In genomic region chr6:26094036-26094435, GRCh38 we compare ENCODE assay signal across 30 cellular contexts.
"Had no signal": no experiment of that assay in that cellular context is flagged by ENCODE, and none has a peak within 500 bp of the region (broad histone marks: within the 10 kb centered on the region; RNA-seq: fewer than 3 reads in every experiment).

No MANE protein-coding gene starts in this region.

- H3K4me3 ChIP-seq: adrenal gland, body of pancreas, breast epithelium had no signal

- H3K4me1 Mint-ChIP-seq: activated T-helper 17 cell treated with anti-CD3 and anti-CD28 coated beads, Interleukin-2, amount 50 U/mL, for 72 hours had no signal

- H3K36me3 ChIP-seq: adrenal gland, breast epithelium had no signal

- H3K9ac ChIP-seq: KMS-11 had no signal

- H3K27me3 ChIP-seq: adrenal gland, body of pancreas, breast epithelium had no signal

- H3K27ac Mint-ChIP-seq: activated B cell treated with CpG ODN at 0.5 μM for 24 hours; activated CD8-positive, alpha-beta T cell treated with anti-CD3 and anti-CD28 coated beads for 36 hours; activated naive CD8-positive, alpha-beta T cell treated with anti-CD3 and anti-CD28 coated beads, Interleukin-2, amount 10 ng/mL, durations not matched to agents 7 days and 5 days; activated T-cell treated with anti-CD3 and anti-CD28 coated beads, Interleukin-2, amount 50 U/mL, for 72 hours; activated T-helper 17 cell treated with anti-CD3 and anti-CD28 coated beads, Interleukin-2, amount 50 U/mL, for 72 hours; T-helper 1 cell treated with Interleukin-12 subunit alpha and Interleukin-12 subunit beta and Interleukin-4 antibody, amounts not matched to agents 30 μg/mL and 1 μg/mL, for 36 hours; T-helper 2 cell treated with Interferon-gamma antibody and Interleukin-4, amounts not matched to agents 5 μg/mL and 100 μg/mL, for 36 hours had no signal

- H3K9me3 ChIP-seq: adrenal gland, body of pancreas, breast epithelium had no signal

- H3K4me1 ChIP-seq: body of pancreas, breast epithelium had no signal

- H3K4me2 ChIP-seq: KMS-11 had no signal

- H3K27ac ChIP-seq: adrenal gland, body of pancreas, breast epithelium, KMS-11, VCaP had no signal

- H3K9me3 Mint-ChIP-seq: activated CD8-positive, alpha-beta T cell treated with anti-CD3 and anti-CD28 coated beads for 36 hours; activated naive CD8-positive, alpha-beta T cell treated with anti-CD3 and anti-CD28 coated beads, Interleukin-2, amount 10 ng/mL, durations not matched to agents 7 days and 5 days; activated T-cell treated with anti-CD3 and anti-CD28 coated beads, Interleukin-2, amount 50 U/mL, for 72 hours; activated T-helper 17 cell treated with anti-CD3 and anti-CD28 coated beads, Interleukin-2, amount 50 U/mL, for 72 hours; T-helper 2 cell treated with Interferon-gamma antibody and Interleukin-4, amounts not matched to agents 5 μg/mL and 100 μg/mL, for 36 hours had no signal

- H3K4me3 Mint-ChIP-seq: activated B cell treated with CpG ODN at 0.5 μM for 24 hours; activated CD8-positive, alpha-beta T cell treated with anti-CD3 and anti-CD28 coated beads for 36 hours; activated naive CD8-positive, alpha-beta T cell treated with anti-CD3 and anti-CD28 coated beads, Interleukin-2, amount 10 ng/mL, durations not matched to agents 7 days and 5 days; activated T-cell treated with anti-CD3 and anti-CD28 coated beads, Interleukin-2, amount 50 U/mL, for 72 hours; activated T-helper 17 cell treated with anti-CD3 and anti-CD28 coated beads, Interleukin-2, amount 50 U/mL, for 72 hours; T-helper 1 cell treated with Interleukin-12 subunit alpha and Interleukin-12 subunit beta and Interleukin-4 antibody, amounts not matched to agents 30 μg/mL and 1 μg/mL, for 36 hours; T-helper 2 cell treated with Interferon-gamma antibody and Interleukin-4, amounts not matched to agents 5 μg/mL and 100 μg/mL, for 36 hours had no signal

- ATAC-seq: activated T-helper 17 cell treated with anti-CD3 and anti-CD28 coated beads, Interleukin-2, amount 50 U/mL, for 72 hours; body of pancreas had no signal

- H3K27me3 Mint-ChIP-seq: activated B cell treated with CpG ODN at 0.5 μM for 24 hours; activated CD8-positive, alpha-beta T cell treated with anti-CD3 and anti-CD28 coated beads for 36 hours; activated T-helper 17 cell treated with anti-CD3 and anti-CD28 coated beads, Interleukin-2, amount 50 U/mL, for 72 hours had no signal

- DNase-seq: activated B cell treated with CpG ODN at 0.5 μM for 24 hours; activated CD4-positive, alpha-beta T cell treated with anti-CD3 and anti-CD28 coated beads for 4 hours; activated CD4-positive, alpha-beta T cell treated with anti-CD3 and anti-CD28 coated beads, Interleukin-2, amount 50 U/mL, for 4 hours; activated CD4-positive, CD25-positive, alpha-beta regulatory T cell treated with anti-CD3 and anti-CD28 coated beads, Interleukin-2, amount 50 U/mL, for 72 hours; activated CD8-positive, alpha-beta T cell treated with anti-CD3 and anti-CD28 coated beads for 36 hours; activated effector memory CD4-positive, alpha-beta T cell treated with anti-CD3 and anti-CD28 coated beads, Interleukin-2, amount 50 U/mL, for 16 hours; activated naive CD4-positive, alpha-beta T cell; activated naive CD4-positive, alpha-beta T cell treated with anti-CD3 and anti-CD28 coated beads, Interleukin-2, amount 50 U/mL, for 16 hours; activated naive CD8-positive, alpha-beta T cell treated with anti-CD3 and anti-CD28 coated beads, Interleukin-2, amount 10 ng/mL, durations not matched to agents 7 days and 5 days; activated T-cell treated with anti-CD3 and anti-CD28 coated beads, Interleukin-2, amount 50 U/mL, for 1 hour; activated T-cell treated with anti-CD3 and anti-CD28 coated beads, Interleukin-2, amount 50 U/mL, for 72 hours; adrenal gland; body of pancreas; MM.1S; NCI-H1048; NCI-H1436 treated with DMSO at 0.1 percent for 48 hours; NCI-H1694 treated with DMSO at 0.1 percent for 48 hours; NCI-H2029; NCI-H510A; NCI-H526; NCI-H748 treated with DMSO at 0.1 percent for 48 hours; NK-92 treated with Interleukin-12 subunit alpha and Interleukin-12 subunit beta, amount 100 ng/mL, for 24 hours; Right ventricle myocardium superior had no signal

- FAIRE-seq: astrocyte had no signal
